In genomic region chr12:100539209-100539608, GRCh38 we compare ENCODE assay signal across 2 cellular contexts.
TF ChIP-seq lines count a peak whose summit lies in the region.

No MANE protein-coding gene starts in this region.

TF ChIP-seq in H1, 55 proteins besides CTCF, POLR2A, EP300 and RAD21 (continued from another document):
- TF ChIP-seq TCF12 (IDR thresholded peaks at IDR 0.05; ENCODE audit: low read depth, low read length) (no peak), RNF2 (IDR thresholded peaks at IDR 0.05; ENCODE audit: borderline replicate concordance, low read depth, low read length, missing control alignments, poor library complexity, severe bottlenecking) (no peak), SIX5 (IDR thresholded peaks at IDR 0.05; ENCODE audit: low read depth, low read length) (no peak), CHD2 (IDR thresholded peaks at IDR 0.05; ENCODE audit: low read length) (no peak)

TF ChIP-seq in HEK293T, 16 proteins besides CTCF, POLR2A, EP300 and RAD21 (continued from another document):
- TF ChIP-seq FOXM1 (IDR thresholded peaks at IDR 0.05; ENCODE audit: borderline replicate concordance) (no peak), BHLHE40 (IDR thresholded peaks at IDR 0.05; ENCODE audit: borderline replicate concordance) (no peak)
